ENCODE assay signal across 17 cellular contexts in genomic region chr3:17133637-17134545, GRCh38.
DNase-seq lines count a peak whose midpoint lies in the region; ATAC-seq and TF ChIP-seq lines count a peak whose summit lies in the region.
"Had no signal": no experiment of that assay in that cellular context is flagged by ENCODE, and none has a peak within 500 bp of the region (broad histone marks: within the 10 kb centered on the region; RNA-seq: fewer than 3 reads in every experiment).

No MANE protein-coding gene starts in this region.

- peak in 1 of 2 donors; percentile 25 for ATAC-seq in right cardiac atrium
- no peak for ATAC-seq in Right ventricle myocardium superior (ENCODE audit: poor library complexity)
- peak in 3 of 4 donors; percentile 23 to 45 (median 25) for ATAC-seq in right lobe of liver
- no peak for ATAC-seq in GM19351 (IDR thresholded peaks at IDR 0.05; ENCODE audit: unreplicated experiment)
- ATAC-seq in GM19463 (IDR thresholded peaks at IDR 0.05; ENCODE audit: unreplicated experiment): no peak

- H3K4me1 ChIP-seq in right cardiac atrium (ENCODE audit: control insufficient read depth, insufficient read depth, low read length) (peaks cover 2% of the 10 kb centered on the region), adipocyte (ENCODE audit: control insufficient read depth, insufficient read depth, low read length) (peaks cover 9% of the 10 kb centered on the region), right lobe of liver (no peaks in the 10 kb centered on the region), testis (peaks cover 26% of the 10 kb centered on the region)

- DNase-seq in right cardiac atrium: peak; percentile 48 to 80 (median 69)
- DNase-seq in Right ventricle myocardium superior: no peak
- no peak for DNase-seq in adipocyte (ENCODE audit: low read depth)
- no peak for DNase-seq in right lobe of liver
- DNase-seq in testis: peak; percentile 74
- DNase-seq in SHP77 treated with DMSO at 0.1 percent for 48 hours (lab: John Stamatoyannopoulos, UW): no peak
- DNase-seq: DMS 273 treated with DMSO at 0.1 percent for 48 hours, GF-D8, NCI-H1105 treated with DMSO at 0.1 percent for 48 hours, NCI-H1694 treated with DMSO at 0.1 percent for 48 hours, NCI-H2107, NCI-H2227 treated with DMSO at 0.1 percent for 48 hours, NCI-H524, PC-9 had no signal

- H3K27ac ChIP-seq in right cardiac atrium (ENCODE audit: low read length) (no peak overlapping the region), right lobe of liver (no peak overlapping the region), testis (peak overlapping the region; percentile 42 to 55)
- H3K27ac ChIP-seq: C4-2B, PC-9 had no signal

- H3K36me3 ChIP-seq in adipocyte (ENCODE audit: control insufficient read depth, insufficient read depth, low read length, severe bottlenecking) (no peaks in the 10 kb centered on the region), right lobe of liver (no peaks in the 10 kb centered on the region), testis (ENCODE audit: low read depth, missing control alignments) (no peaks in the 10 kb centered on the region)

- intact Hi-C loops in right cardiac atrium (cut with DNase I) (no loop called here), Right ventricle myocardium superior (cut with DNase I) (no loop called here), right lobe of liver (cut with DNase I) (no loop called here), testis (cut with DNase I; ENCODE audit: low total_unique reads) (no loop called here)

- H3K9me3 ChIP-seq in right cardiac atrium (ENCODE audit: control insufficient read depth, low read length) (no peaks in the 10 kb centered on the region), adipocyte (ENCODE audit: control insufficient read depth, low read length) (peaks cover 13% of the 10 kb centered on the region), right lobe of liver (no peaks in the 10 kb centered on the region), testis (no peaks in the 10 kb centered on the region)

- H3K4me3 ChIP-seq in right cardiac atrium (ENCODE audit: low read length) (no peak overlapping the region), adipocyte (ENCODE audit: low read length) (peak overlapping the region; percentile 8), right lobe of liver (no peak overlapping the region), testis (no peak overlapping the region)
- H3K4me3 ChIP-seq: PC-9 had no signal

- H3K27me3 ChIP-seq in right cardiac atrium (ENCODE audit: control insufficient read depth, insufficient read depth) (no peaks in the 10 kb centered on the region), adipocyte (replicated peaks; ENCODE audit: control insufficient read depth, insufficient read depth, low read length) (no peaks in the 10 kb centered on the region), right lobe of liver (no peaks in the 10 kb centered on the region), testis (no peaks in the 10 kb centered on the region)

- TF ChIP-seq CTCF in right lobe of liver (IDR thresholded peaks at IDR 0.05) (no peak), testis (IDR thresholded peaks at IDR 0.05) (no peak)

- TF ChIP-seq POLR2A in right lobe of liver (IDR thresholded peaks at IDR 0.05) (no peak), testis (IDR thresholded peaks at IDR 0.05) (no peak)

- 76% methylated on average over 19 of the region's 19 CpGs for WGBS in right cardiac atrium
- 72% methylated on average over 8 of the region's 19 CpGs for WGBS in right lobe of liver (ENCODE audit: insufficient coverage, low coverage, low lambda C conversion rate, missing lambda C conversion rate)
- WGBS in testis, 2 donors: 67 to 77% methylated on average over 19 of the region's 19 CpGs

- H3K9ac ChIP-seq in adipocyte (ENCODE audit: low read length): no peak overlapping the region

Comparison
In these comparisons a context has a peak if more than half of its experiments do, and no peak if none do; other contexts are left out.
1. DNase-seq: peak in right cardiac atrium (3 of 3) and testis (single experiment); none in Right ventricle myocardium superior (single experiment), adipocyte (single experiment), right lobe of liver (0 of 3) and SHP77 treated with DMSO at 0.1 percent for 48 hours (single experiment).
2. ATAC-seq: peak in right lobe of liver (3 of 4); none in Right ventricle myocardium superior (single experiment), GM19351 (single experiment) and GM19463 (single experiment).
3. H3K27ac ChIP-seq: peak in testis (2 of 2); none in right cardiac atrium (single experiment) and right lobe of liver (0 of 3).